In genomic region chr11:8532475-8532874, GRCh38 we compare ENCODE assay signal across 14 cellular contexts.
DNase-seq lines count a peak whose midpoint lies in the region; ATAC-seq, FAIRE-seq and TF ChIP-seq lines count a peak whose summit lies in the region.
"Had no signal": no experiment of that assay in that cellular context is flagged by ENCODE, and none has a peak within 500 bp of the region (broad histone marks: within the 10 kb centered on the region; RNA-seq: fewer than 3 reads in every experiment).

No MANE protein-coding gene starts in this region.

- no peaks in the 10 kb centered on the region for H3K9me3 Mint-ChIP-seq in mesothelial cell of epicardium
- no peaks in the 10 kb centered on the region for H3K9me3 Mint-ChIP-seq in activated naive CD8-positive, alpha-beta T cell treated with anti-CD3 and anti-CD28 coated beads, Interleukin-2, amount 50 U/mL, for 24 hours
- H3K9me3 Mint-ChIP-seq: nephron progenitor cell had no signal

- H3K27ac Mint-ChIP-seq in mesothelial cell of epicardium: no peak overlapping the region
- H3K27ac Mint-ChIP-seq in activated naive CD8-positive, alpha-beta T cell treated with anti-CD3 and anti-CD28 coated beads, Interleukin-2, amount 50 U/mL, for 24 hours: no peak overlapping the region

- H3K4me3 Mint-ChIP-seq in mesothelial cell of epicardium: no peak overlapping the region
- H3K4me3 Mint-ChIP-seq in activated naive CD8-positive, alpha-beta T cell treated with anti-CD3 and anti-CD28 coated beads, Interleukin-2, amount 50 U/mL, for 24 hours: no peak overlapping the region
- H3K4me3 Mint-ChIP-seq: nephron progenitor cell had no signal

- FAIRE-seq in H54 (lab: Jason Lieb, UNC): peak; percentile 36
- FAIRE-seq: astrocyte had no signal

- no peak overlapping the region for H3K4me3 ChIP-seq in GM06990 (replicated peaks; ENCODE audit: low read depth, low read length)
- H3K4me3 ChIP-seq: gastrocnemius medialis, thyroid gland had no signal

- no peak for TF ChIP-seq POLR2A in H54 (IDR thresholded peaks at IDR 0.05; ENCODE audit: low read depth, low read length)

- DNase-seq in GM06990 (ENCODE audit: extremely low read depth, insufficient read length): peak; percentile 43
- DNase-seq in H54 (ENCODE audit: insufficient read length, low spot score): no peak
- DNase-seq in mesothelial cell of epicardium (ENCODE audit: low spot score in 2 of 2, unreplicated experiment in 2 of 2): no peak
- DNase-seq in NCI-H526 (lab: John Stamatoyannopoulos, UW): no peak
- no peak for DNase-seq in activated naive CD8-positive, alpha-beta T cell treated with anti-CD3 and anti-CD28 coated beads, Interleukin-2, amount 50 U/mL, for 24 hours
- no peak for DNase-seq in iPS-NIHi7 (ENCODE audit: extremely low spot score)
- DNase-seq: effector CD4-positive, alpha-beta T cell; gastrocnemius medialis; nephron progenitor cell; SIG-M5; thyroid gland had no signal

- TF ChIP-seq CTCF in GM06990 (IDR thresholded peaks at IDR 0.05; ENCODE audit: insufficient read depth, low read length, poor library complexity, severe bottlenecking): no peak
- no peak for TF ChIP-seq CTCF in mesothelial cell of epicardium (IDR thresholded peaks at IDR 0.05; ENCODE audit: unreplicated experiment)

- peaks cover 13% of the 10 kb centered on the region for H3K4me1 Mint-ChIP-seq in mesothelial cell of epicardium
- no peaks in the 10 kb centered on the region for H3K4me1 Mint-ChIP-seq in activated naive CD8-positive, alpha-beta T cell treated with anti-CD3 and anti-CD28 coated beads, Interleukin-2, amount 50 U/mL, for 24 hours

- no peaks in the 10 kb centered on the region for H3K27me3 Mint-ChIP-seq in mesothelial cell of epicardium (ENCODE audit: low read depth)
- peaks cover 2% of the 10 kb centered on the region for H3K27me3 Mint-ChIP-seq in activated naive CD8-positive, alpha-beta T cell treated with anti-CD3 and anti-CD28 coated beads, Interleukin-2, amount 50 U/mL, for 24 hours

- H3K36me3 Mint-ChIP-seq in mesothelial cell of epicardium: no peaks in the 10 kb centered on the region
- H3K36me3 Mint-ChIP-seq in activated naive CD8-positive, alpha-beta T cell treated with anti-CD3 and anti-CD28 coated beads, Interleukin-2, amount 50 U/mL, for 24 hours (ENCODE audit: low read depth): no peaks in the 10 kb centered on the region

- ATAC-seq in GM19043 (IDR thresholded peaks at IDR 0.05; ENCODE audit: low read depth, unreplicated experiment): peak; percentile 63
- ATAC-seq in HG03342 (IDR thresholded peaks at IDR 0.05; ENCODE audit: unreplicated experiment): peak; percentile 55
- no peak for ATAC-seq in activated naive CD8-positive, alpha-beta T cell treated with anti-CD3 and anti-CD28 coated beads, Interleukin-2, amount 50 U/mL, for 24 hours
- ATAC-seq: gastrocnemius medialis had no signal

- no peaks in the 10 kb centered on the region for H3K36me3 ChIP-seq in GM06990 (ENCODE audit: control insufficient read depth, insufficient read depth, low read length)
- H3K36me3 ChIP-seq: gastrocnemius medialis, thyroid gland had no signal

- no peaks in the 10 kb centered on the region for H3K27me3 ChIP-seq in GM06990 (replicated peaks; ENCODE audit: control insufficient read depth, insufficient read depth, low read length)
- H3K27me3 ChIP-seq: gastrocnemius medialis, thyroid gland had no signal
